ENCODE assay signal across 21 cellular contexts in the genomic region with DNA sequence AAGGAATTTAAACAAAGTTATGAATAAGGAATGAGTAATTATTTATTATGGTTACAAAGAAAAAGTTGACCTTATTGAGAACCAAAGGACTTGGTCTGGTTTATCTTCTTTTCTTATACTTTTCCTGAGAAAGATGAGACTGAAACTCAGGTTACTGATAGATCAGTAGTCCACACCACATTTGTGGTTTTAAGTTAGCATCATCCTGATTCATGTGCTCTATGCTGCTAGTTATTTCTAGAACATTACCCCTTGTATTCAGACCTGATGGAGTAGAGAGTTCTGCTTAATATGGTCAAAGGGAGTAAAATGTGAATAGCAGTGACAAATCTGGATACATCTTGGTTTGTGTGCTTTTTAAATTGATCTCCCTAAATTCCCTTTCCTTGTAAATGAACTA.
"Had no signal": no experiment of that assay in that cellular context is flagged by ENCODE, and none has a peak within 500 bp of the region (broad histone marks: within the 10 kb centered on the region; RNA-seq: fewer than 3 reads in every experiment).

No MANE protein-coding gene starts in this region.

- H3K27me3 ChIP-seq: brain microvascular endothelial cell, heart right ventricle, neural progenitor cell, right lobe of liver, tibial nerve had no signal

- H3K4me3 ChIP-seq: heart right ventricle, lower lobe of right lung, neural progenitor cell, right lobe of liver, tibial nerve had no signal

- FAIRE-seq: TTC549 had no signal

- H2AFZ ChIP-seq: neural progenitor cell had no signal

- H3K9me3 ChIP-seq: lower lobe of right lung, right lobe of liver had no signal

- H3K9me3 Mint-ChIP-seq: neural progenitor cell; stimulated activated naive CD8-positive, alpha-beta T cell treated with anti-CD3 and anti-CD28 coated beads, Interleukin-15, Interleukin-2, amounts not matched to agents 100 ng/mL and 50 ng/mL, for 24 hours had no signal

- ATAC-seq: activated naive CD4-positive, alpha-beta T cell treated with anti-CD3 and anti-CD28 coated beads, Interleukin-2, amount 50 U/mL, for 72 hours; esophagus mucosa; heart right ventricle; left lobe of liver; lower lobe of right lung; naive thymus-derived CD8-positive, alpha-beta T cell; right lobe of liver had no signal

- H3K27me3 Mint-ChIP-seq: naive thymus-derived CD8-positive, alpha-beta T cell; stimulated activated naive CD8-positive, alpha-beta T cell treated with anti-CD3 and anti-CD28 coated beads, Interleukin-15, Interleukin-2, amounts not matched to agents 100 ng/mL and 50 ng/mL, for 24 hours had no signal

- H3K27ac ChIP-seq: brain microvascular endothelial cell, heart right ventricle, lower lobe of right lung, neural progenitor cell, right lobe of liver, tibial nerve, WERI-Rb-1 had no signal

- H3K4me1 ChIP-seq: lower lobe of right lung, neural progenitor cell, right lobe of liver, tibial nerve had no signal

- H3K27ac Mint-ChIP-seq: activated naive CD4-positive, alpha-beta T cell treated with anti-CD3 and anti-CD28 coated beads, Interleukin-2, amount 50 U/mL, for 72 hours; naive thymus-derived CD8-positive, alpha-beta T cell; neural progenitor cell; stimulated activated naive CD8-positive, alpha-beta T cell treated with anti-CD3 and anti-CD28 coated beads, Interleukin-15, Interleukin-2, amounts not matched to agents 100 ng/mL and 50 ng/mL, for 24 hours had no signal

- H3K36me3 Mint-ChIP-seq: activated naive CD4-positive, alpha-beta T cell treated with anti-CD3 and anti-CD28 coated beads, Interleukin-2, amount 50 U/mL, for 72 hours; naive thymus-derived CD8-positive, alpha-beta T cell; neural progenitor cell had no signal

- DNase-seq: activated CD4-positive, CD25-positive, alpha-beta regulatory T cell treated with anti-CD3 and anti-CD28 coated beads, Interleukin-2, amount 50 U/mL, for 72 hours; activated T-cell treated with anti-CD3 and anti-CD28 coated beads, Interleukin-2, amount 50 U/mL, for 1 hour; aorta; brain microvascular endothelial cell; central memory CD4-positive, alpha-beta T cell; effector memory CD4-positive, alpha-beta T cell; heart right ventricle; lower lobe of right lung; naive thymus-derived CD8-positive, alpha-beta T cell; posterior cingulate gyrus; right lobe of liver; stimulated activated CD4-positive, alpha-beta T cell treated with anti-CD3 and anti-CD28 coated beads, Interleukin-4, amount 100 ng/mL, for 1 hour; T-helper 1 cell; WERI-Rb-1 had no signal

- H3K36me3 ChIP-seq: brain microvascular endothelial cell, heart right ventricle, lower lobe of right lung, neural progenitor cell, right lobe of liver, tibial nerve, WERI-Rb-1 had no signal

- H3K4me2 ChIP-seq: neural progenitor cell had no signal

- H3K4me1 Mint-ChIP-seq: naive thymus-derived CD8-positive, alpha-beta T cell; neural progenitor cell had no signal

- H3K4me3 Mint-ChIP-seq: naive thymus-derived CD8-positive, alpha-beta T cell; neural progenitor cell; stimulated activated naive CD8-positive, alpha-beta T cell treated with anti-CD3 and anti-CD28 coated beads, Interleukin-15, Interleukin-2, amounts not matched to agents 100 ng/mL and 50 ng/mL, for 24 hours had no signal

- H3K9ac ChIP-seq: neural progenitor cell had no signal
